Comparison of ENCODE assay signal across 1 cellular context in genomic region chr4:99087887-99088484, GRCh38.
TF ChIP-seq lines count a peak whose summit lies in the region.

No MANE protein-coding gene starts in this region.

TF ChIP-seq in GM23338, 12 proteins besides CTCF, POLR2A, EP300 and RAD21 (continued from another document):
- TF ChIP-seq ZNF462 (CRISPR knock-in tag; IDR thresholded peaks at IDR 0.05) (no peak), POLR2AphosphoS5 (IDR thresholded peaks at IDR 0.05; ENCODE audit: low read depth) (no peak), ETS1 (IDR thresholded peaks at IDR 0.05) (no peak)
TF ChIP-seq in GM23338: peak in this region for 0.
